In the genomic region with DNA sequence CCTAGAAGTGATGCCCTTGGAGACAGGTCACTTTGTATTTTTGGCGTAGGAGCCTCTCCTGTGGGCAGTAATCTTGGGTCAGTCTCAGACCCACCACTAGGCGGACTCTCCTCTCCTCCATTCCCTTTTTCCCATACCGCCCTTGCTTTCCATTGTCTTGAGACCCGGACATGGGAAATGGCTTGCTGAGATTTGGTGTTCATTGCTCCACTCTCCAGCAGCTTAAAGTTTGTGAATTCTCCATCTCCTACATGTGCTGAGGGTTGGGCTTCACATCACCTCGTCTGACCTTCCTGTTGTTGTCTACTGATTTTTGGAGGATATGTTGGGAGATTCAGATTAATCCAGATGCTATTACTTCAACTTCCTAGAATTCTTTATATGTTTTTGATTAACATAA, we compare ENCODE assay signal across 10 cellular contexts.
DNase-seq lines count a peak whose midpoint lies in the region; ATAC-seq and TF ChIP-seq lines count a peak whose summit lies in the region.
"Had no signal": no experiment of that assay in that cellular context is flagged by ENCODE, and none has a peak within 500 bp of the region (broad histone marks: within the 10 kb centered on the region; RNA-seq: fewer than 3 reads in every experiment).

No MANE protein-coding gene starts in this region.

- no peak overlapping the region for H3K27ac Mint-ChIP-seq in endothelial cell (ENCODE audit: unreplicated experiment)

- no peaks in the 10 kb centered on the region for H3K4me1 Mint-ChIP-seq in endothelial cell (ENCODE audit: unreplicated experiment)

- H3K4me1 ChIP-seq in psoas muscle, result no peaks in the 10 kb centered on the region

- H3K9me3 ChIP-seq in psoas muscle, result no peaks in the 10 kb centered on the region
- H3K9me3 ChIP-seq: suprapubic skin had no signal

- no peak overlapping the region for H3K27ac ChIP-seq in psoas muscle
- H3K27ac ChIP-seq: SK-N-MC, suprapubic skin had no signal

- DNase-seq in GM12864 (ENCODE audit: low read depth) (no peak), NAMALWA (ENCODE audit: low spot score) (peak; percentile 2), endothelial cell (ENCODE audit: low spot score) (peak; percentile 59), psoas muscle (no peak), NCI-H1694 (lab: John Stamatoyannopoulos, UW) (no peak), foreskin melanocyte (no peak), T-helper 1 cell (no peak)
- DNase-seq: activated naive CD4-positive, alpha-beta T cell treated with anti-CD3 and anti-CD28 coated beads, Interleukin-2, amount 50 U/mL, for 16 hours had no signal

- H3K9me3 Mint-ChIP-seq in endothelial cell (ENCODE audit: unreplicated experiment), result no peaks in the 10 kb centered on the region

- H3K4me3 Mint-ChIP-seq in endothelial cell (ENCODE audit: unreplicated experiment), result no peak overlapping the region

- 48 to 63% (median 52%) methylated on average over 5 of the region's 5 CpGs for WGBS in psoas muscle, 3 donors

- peaks cover 2% of the 10 kb centered on the region for H3K27me3 Mint-ChIP-seq in endothelial cell (ENCODE audit: unreplicated experiment)

- no peaks in the 10 kb centered on the region for H3K36me3 Mint-ChIP-seq in endothelial cell (ENCODE audit: low read depth, unreplicated experiment)

- no peak overlapping the region for H3K4me3 ChIP-seq in GM12864 (ENCODE audit: low read depth, low read length)
- no peak overlapping the region for H3K4me3 ChIP-seq in psoas muscle
- H3K4me3 ChIP-seq: SK-N-MC, suprapubic skin had no signal

- TF ChIP-seq CTCF in GM12864 (IDR thresholded peaks at IDR 0.05; ENCODE audit: low read depth, low read length, missing control alignments) (peak; percentile 85), endothelial cell (IDR thresholded peaks at IDR 0.05; ENCODE audit: unreplicated experiment) (peak; percentile 81), psoas muscle (IDR thresholded peaks at IDR 0.05) (peak; percentile 28)

- no peaks in the 10 kb centered on the region for H3K27me3 ChIP-seq in psoas muscle (ENCODE audit: insufficient read depth in 3 of 3, low read length in 2 of 3)
- H3K27me3 ChIP-seq: suprapubic skin had no signal

- ATAC-seq in psoas muscle, result peak in 1 of 4 donors; percentile 37

- intact Hi-C loops in psoas muscle (cut with DNase I), result loop anchor here in 1 of 2 donors (10.0 kb wide), 1 partner anchor 1795 kb away; no protein-coding TSS in a partner anchor

- no peaks in the 10 kb centered on the region for H3K36me3 ChIP-seq in psoas muscle (ENCODE audit: insufficient read depth in 1 of 2, low read depth in 1 of 2)
- H3K36me3 ChIP-seq: suprapubic skin had no signal

Comparison
In these comparisons a context has a peak if more than half of its experiments do, and no peak if none do; other contexts are left out.
1. DNase-seq: peak in NAMALWA (single experiment) and endothelial cell (single experiment); none in GM12864 (single experiment), psoas muscle (0 of 2), NCI-H1694 (single experiment), foreskin melanocyte (single experiment) and T-helper 1 cell (0 of 5).
2. CTCF ChIP-seq: peak in every context shown above with its lines; median percentile 85 in GM12864; 81 in endothelial cell; 28 in psoas muscle.